ENCODE assay signal across 6 cellular contexts in genomic region chr6:138811851-138812250, GRCh38. TPM values are rescaled to one million over a fixed set of nuclear protein-coding genes. Genes with fewer than 3 reads are reported as not detected.
"Had no signal": no experiment of that assay in that cellular context is flagged by ENCODE, and none has a peak within 500 bp of the region (broad histone marks: within the 10 kb centered on the region; RNA-seq: fewer than 3 reads in every experiment).

No MANE protein-coding gene starts in this region.

RNA-seq across cellular contexts. Expression of gene ECT2L, which starts 16.0 kb away (rescaled TPM):
- total RNA-seq: activated CD4-positive, alpha-beta memory T cell treated with anti-CD3 and anti-CD28 coated beads, Interleukin-2, amount 10 ng/mL, durations not matched to agents 7 days and 5 days; activated CD8-positive, alpha-beta memory T cell treated with anti-CD3 and anti-CD28 coated beads, Interleukin-2, amount 10 ng/mL, durations not matched to agents 7 days and 5 days; bronchial epithelial cell; M059J; OCI-LY7; SJCRH30 had no signal
